Comparison of ENCODE assay signal across 8 cellular contexts in the genomic region with DNA sequence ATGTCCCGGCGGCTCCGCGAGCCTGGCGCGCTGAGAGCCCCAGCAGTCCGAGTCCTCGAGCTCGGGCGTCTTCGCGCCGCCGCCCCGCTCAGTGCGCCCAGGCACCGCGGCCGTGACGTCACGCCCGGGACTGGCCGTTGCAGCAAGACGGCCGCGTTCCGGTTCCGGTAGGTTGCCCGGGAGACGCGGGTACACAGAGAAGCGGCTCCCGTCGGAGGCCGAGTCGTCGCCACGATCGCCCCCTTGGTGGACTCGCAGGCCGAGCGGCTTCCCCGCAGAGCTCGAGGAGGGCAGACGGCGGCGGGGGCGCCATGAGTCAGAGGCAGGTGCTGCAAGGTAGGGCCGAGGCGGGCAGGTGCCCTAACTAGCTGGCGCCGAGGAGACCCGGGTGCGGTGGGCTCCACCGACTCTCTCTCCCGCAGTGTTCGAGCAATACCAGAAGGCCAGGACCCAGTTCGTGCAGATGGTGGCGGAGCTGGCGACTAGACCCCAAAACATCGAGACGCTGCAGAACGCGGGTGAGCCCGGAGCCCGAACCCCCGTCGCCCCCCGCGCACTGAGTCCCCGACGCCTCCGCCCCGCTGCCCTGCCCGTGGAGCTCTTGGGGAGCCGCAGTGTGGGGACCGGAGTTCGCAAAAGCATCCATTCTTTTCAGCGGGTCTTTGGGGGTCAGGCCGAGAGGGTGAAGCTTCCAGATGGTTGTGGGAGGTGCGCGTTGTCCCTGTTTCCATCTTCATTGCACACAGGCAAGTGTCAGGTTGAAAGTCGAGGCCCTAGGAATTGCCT. TPM values are rescaled to one million over a fixed set of nuclear protein-coding genes. Genes with fewer than 3 reads are reported as not detected.
DNase-seq lines count a peak whose midpoint lies in the region; ATAC-seq, FAIRE-seq and TF ChIP-seq lines count a peak whose summit lies in the region.

Gene SPAG6, plus strand, starts transcription at position 196 of the 786 bp plus-strand sequence. Its CDS starts 116 bp downstream, at position 312.

- intact Hi-C loops in activated T-helper 2 cell treated with anti-CD3 and anti-CD28 coated beads, Interferon-gamma antibody, Interleukin-2, Interleukin-4, amounts not matched to agents 10 μg/mL and 5 μg/mL and 100 μg/mL, durations not matched to agents 14 hours and 24 hours and 36 hours (cut with micrococcal nuclease) = loop anchor here (2.0 kb wide), 1 partner anchor 855 kb away; no protein-coding TSS in a partner anchor

- TF ChIP-seq POLR2A in GM12891 (IDR thresholded peaks at IDR 0.05; ENCODE audit: low read depth, low read length) = no peak

- H3K4me3 ChIP-seq in iPS-18a (ENCODE audit: low read length) = peak within 1 kb of the TSS; percentile 58

- H3K36me3 Mint-ChIP-seq in activated T-helper 2 cell treated with anti-CD3 and anti-CD28 coated beads, Interferon-gamma antibody, Interleukin-2, Interleukin-4, amounts not matched to agents 10 μg/mL and 5 μg/mL and 100 μg/mL, durations not matched to agents 14 hours and 24 hours and 36 hours (ENCODE audit: low read depth) = no peaks in the 10 kb centered on the region

- peaks cover 84% of the 10 kb centered on the region for H3K27me3 ChIP-seq in iPS-18a (ENCODE audit: control insufficient read depth, insufficient read depth, low read length)

- peak; percentile 55 for FAIRE-seq in GM12891 (lab: Jason Lieb, UNC)

- H3K9me3 ChIP-seq in iPS-18a (ENCODE audit: control insufficient read depth, low read depth, low read length) = no peaks in the 10 kb centered on the region

- peaks cover 3% of the 10 kb centered on the region for H3K4me1 ChIP-seq in iPS-18a (ENCODE audit: control insufficient read depth, low read depth, low read length)

- H3K27me3 Mint-ChIP-seq in activated T-helper 2 cell treated with anti-CD3 and anti-CD28 coated beads, Interferon-gamma antibody, Interleukin-2, Interleukin-4, amounts not matched to agents 10 μg/mL and 5 μg/mL and 100 μg/mL, durations not matched to agents 14 hours and 24 hours and 36 hours (ENCODE audit: low read depth) = peaks cover 71% of the 10 kb centered on the region

- H3K4me1 Mint-ChIP-seq in activated T-helper 2 cell treated with anti-CD3 and anti-CD28 coated beads, Interferon-gamma antibody, Interleukin-2, Interleukin-4, amounts not matched to agents 10 μg/mL and 5 μg/mL and 100 μg/mL, durations not matched to agents 14 hours and 24 hours and 36 hours (ENCODE audit: low read depth) = peaks cover 19% of the 10 kb centered on the region

- no peak for DNase-seq in GM12891 (ENCODE audit: insufficient read length, low spot score)
- peak; percentile 42 for DNase-seq in NCI-H128 (lab: John Stamatoyannopoulos, UW; ENCODE audit: unreplicated experiment)
- DNase-seq in activated T-helper 2 cell treated with anti-CD3 and anti-CD28 coated beads, Interferon-gamma antibody, Interleukin-2, Interleukin-4, amounts not matched to agents 10 μg/mL and 5 μg/mL and 100 μg/mL, durations not matched to agents 14 hours and 24 hours and 36 hours (ENCODE audit: low spot score) = peak; percentile 45
- peak; percentile 27 for DNase-seq in stimulated activated CD4-positive, alpha-beta T cell treated with anti-CD3 and anti-CD28 coated beads, Interleukin-4, amount 100 ng/mL, for 24 hours
- DNase-seq in NAMALWA (ENCODE audit: low spot score) = no peak

- no peaks in the 10 kb centered on the region for H3K9me3 Mint-ChIP-seq in activated T-helper 2 cell treated with anti-CD3 and anti-CD28 coated beads, Interferon-gamma antibody, Interleukin-2, Interleukin-4, amounts not matched to agents 10 μg/mL and 5 μg/mL and 100 μg/mL, durations not matched to agents 14 hours and 24 hours and 36 hours

- H3K36me3 ChIP-seq in iPS-18a (ENCODE audit: control insufficient read depth, low read depth, low read length) = no peaks in the 10 kb centered on the region

- H3K27ac ChIP-seq in iPS-18a (ENCODE audit: low read length) = no peak within 1 kb of the TSS

- H3K9ac ChIP-seq in iPS-18a (ENCODE audit: low read length) = no peak within 1 kb of the TSS

- no peak for ATAC-seq in HG03565 (IDR thresholded peaks at IDR 0.05; ENCODE audit: unreplicated experiment)
- no peak for ATAC-seq in GM18519 (IDR thresholded peaks at IDR 0.05; ENCODE audit: low FRiP score, unreplicated experiment)

- no peak within 1 kb of the TSS for H3K27ac Mint-ChIP-seq in activated T-helper 2 cell treated with anti-CD3 and anti-CD28 coated beads, Interferon-gamma antibody, Interleukin-2, Interleukin-4, amounts not matched to agents 10 μg/mL and 5 μg/mL and 100 μg/mL, durations not matched to agents 14 hours and 24 hours and 36 hours

- peak within 1 kb of the TSS; percentile 60 for H3K4me3 Mint-ChIP-seq in activated T-helper 2 cell treated with anti-CD3 and anti-CD28 coated beads, Interferon-gamma antibody, Interleukin-2, Interleukin-4, amounts not matched to agents 10 μg/mL and 5 μg/mL and 100 μg/mL, durations not matched to agents 14 hours and 24 hours and 36 hours (ENCODE audit: low read depth)

TF ChIP-seq in GM12891, 5 proteins besides CTCF, POLR2A, EP300 and RAD21:
- TF ChIP-seq TAF1 (IDR thresholded peaks at IDR 0.05; ENCODE audit: low read depth, low read length) (no peak), POLR2AphosphoS5 (IDR thresholded peaks at IDR 0.05; ENCODE audit: low read depth, low read length) (no peak), SPI1 (IDR thresholded peaks at IDR 0.05; ENCODE audit: low read depth, low read length) (no peak), POU2F2 (IDR thresholded peaks at IDR 0.05; ENCODE audit: low read depth, low read length) (no peak), PAX5 (IDR thresholded peaks at IDR 0.05; ENCODE audit: insufficient read depth, low read length, severe bottlenecking) (no peak)

RNA-seq across cellular contexts. Expression of gene SPAG6, which starts in this region (rescaled TPM):
- 0.35 TPM for polyA plus RNA-seq in GM12891 (2012; ENCODE audit: low read depth, missing spikeins)
- 0.14 and 0.62 TPM in 2 replicates for total RNA-seq in activated T-helper 2 cell treated with anti-CD3 and anti-CD28 coated beads, Interferon-gamma antibody, Interleukin-2, Interleukin-4, amounts not matched to agents 10 μg/mL and 5 μg/mL and 100 μg/mL, durations not matched to agents 14 hours and 24 hours and 36 hours

Comparison
In these comparisons a context has a peak if more than half of its experiments do, and no peak if none do; other contexts are left out.
1. Peak in DNase-seq in activated T-helper 2 cell treated with anti-CD3 and anti-CD28 coated beads, Interferon-gamma antibody, Interleukin-2, Interleukin-4, amounts not matched to agents 10 μg/mL and 5 μg/mL and 100 μg/mL, durations not matched to agents 14 hours and 24 hours and 36 hours; RNA of the gene not detected or under 1 TPM.
2. DNase-seq: peak in NCI-H128 (single experiment) and stimulated activated CD4-positive, alpha-beta T cell treated with anti-CD3 and anti-CD28 coated beads, Interleukin-4, amount 100 ng/mL, for 24 hours (single experiment); none in GM12891 (single experiment) and NAMALWA (single experiment).